Comparison of ENCODE assay signal across 1 cellular context in the genomic region with DNA sequence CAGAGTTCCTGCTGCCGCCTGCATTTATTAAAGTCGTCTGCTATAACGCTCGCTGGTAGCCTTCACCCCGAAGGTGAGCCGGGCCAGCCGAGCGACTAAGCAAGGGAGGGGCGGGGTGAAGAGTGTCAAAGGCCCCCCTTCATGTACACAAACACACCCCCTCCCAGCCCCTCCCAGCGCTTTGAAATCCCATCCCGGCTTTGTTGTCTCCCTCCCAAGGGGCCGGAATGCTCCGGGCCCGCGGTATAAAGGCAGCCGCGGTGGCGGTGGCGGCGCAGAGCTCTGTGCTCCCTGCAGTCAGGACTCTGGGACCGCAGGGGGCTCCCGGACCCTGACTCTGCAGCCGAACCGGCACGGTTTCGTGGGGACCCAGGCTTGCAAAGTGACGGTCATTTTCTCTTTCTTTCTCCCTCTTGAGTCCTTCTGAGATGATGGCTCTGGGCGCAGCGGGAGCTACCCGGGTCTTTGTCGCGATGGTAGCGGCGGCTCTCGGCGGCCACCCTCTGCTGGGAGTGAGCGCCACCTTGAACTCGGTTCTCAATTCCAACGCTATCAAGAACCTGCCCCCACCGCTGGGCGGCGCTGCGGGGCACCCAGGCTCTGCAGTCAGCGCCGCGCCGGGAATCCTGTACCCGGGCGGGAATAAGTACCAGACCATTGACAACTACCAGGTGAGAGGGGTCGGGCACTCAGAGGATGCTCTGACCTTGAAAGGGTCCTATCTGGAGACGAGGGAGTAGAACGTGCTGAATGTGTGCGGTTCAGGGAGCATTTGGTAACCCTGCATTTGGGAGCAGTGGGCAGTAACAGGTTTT.
TF ChIP-seq lines count a peak whose summit lies in the region.

DKK1 (plus strand) TSS at position 275 of the 815 bp plus-strand sequence; CDS start at position 429, 154 bp downstream.

TF ChIP-seq in HepG2, 621 proteins besides CTCF, POLR2A, EP300 and RAD21 (continued from another document and continues in another):
- TF ChIP-seq ZMAT3 (CRISPR knock-in tag; conservative IDR thresholded peaks at IDR 0.05) (no peak; the same call in 1 of the 2 replicates), ATF1 (CRISPR knock-in tag; IDR thresholded peaks at IDR 0.05) (no peak), ZBTB33 (CRISPR knock-in tag; IDR thresholded peaks at IDR 0.05) (no peak), ZNF577 (CRISPR knock-in tag; IDR thresholded peaks at IDR 0.05; ENCODE audit: borderline replicate concordance, low read depth) (no peak), GFI1 (CRISPR knock-in tag; IDR thresholded peaks at IDR 0.05; ENCODE audit: borderline replicate concordance) (0 out of 2 replicates have a peak, but pooled peaks have one; percentile 54), ZNF224 (CRISPR knock-in tag; IDR thresholded peaks at IDR 0.05) (peak; percentile 86), ARID2 (CRISPR knock-in tag; IDR thresholded peaks at IDR 0.05; ENCODE audit: borderline replicate concordance) (0 out of 2 replicates have a peak, but pooled peaks have one; percentile 20), CENPT (CRISPR knock-in tag; IDR thresholded peaks at IDR 0.05; ENCODE audit: low read depth) (no peak), SIX1 (CRISPR knock-in tag; IDR thresholded peaks at IDR 0.05; ENCODE audit: borderline replicate concordance) (no peak), ZNF292 (CRISPR knock-in tag; IDR thresholded peaks at IDR 0.05; ENCODE audit: borderline replicate concordance, low read depth) (peak; percentile 64; the same call in 1 of the 2 replicates), ZNF746 (CRISPR knock-in tag; IDR thresholded peaks at IDR 0.05) (peak; percentile 77), STAT5B (CRISPR knock-in tag; IDR thresholded peaks at IDR 0.05) (no peak), ZNF777 (CRISPR knock-in tag; IDR thresholded peaks at IDR 0.05) (no peak; the same call in 1 of the 2 replicates), TAF15 (IDR thresholded peaks at IDR 0.05; ENCODE audit: low read depth, low read length, poor library complexity, severe bottlenecking) (peak; percentile 37), ZNF225 (CRISPR knock-in tag; IDR thresholded peaks at IDR 0.05) (peak; percentile 86), ZNF678 (CRISPR knock-in tag; IDR thresholded peaks at IDR 0.05) (peak; percentile 48; the same call in 1 of the 2 replicates), MIER3 (CRISPR knock-in tag; IDR thresholded peaks at IDR 0.05; ENCODE audit: borderline replicate concordance) (no peak; the same call in 1 of the 2 replicates), NFE2L2 (IDR thresholded peaks at IDR 0.05; ENCODE audit: low read length) (no peak), SMYD3 (CRISPR knock-in tag; IDR thresholded peaks at IDR 0.05) (no peak), ZNF143 (CRISPR knock-in tag; IDR thresholded peaks at IDR 0.05) (no peak; the same call in 1 of the 2 replicates), ZNF207 (IDR thresholded peaks at IDR 0.05; ENCODE audit: borderline replicate concordance) (no peak), CEBPB (IDR thresholded peaks at IDR 0.05; ENCODE audit: borderline replicate concordance, low read depth, low read length) (no peak), NFIB (CRISPR knock-in tag; IDR thresholded peaks at IDR 0.05; ENCODE audit: borderline replicate concordance) (no peak), ZNF446 (CRISPR knock-in tag; IDR thresholded peaks at IDR 0.05) (no peak), MAFK (conservative IDR thresholded peaks at IDR 0.05 in 1 of 2, IDR thresholded peaks at IDR 0.05 in 1 of 2; ENCODE audit: low read length in 2 of 2) (no peak), SNAPC2 (CRISPR knock-in tag; IDR thresholded peaks at IDR 0.05) (0 out of 2 replicates have a peak, but pooled peaks have one; percentile 40), ZFP90 (CRISPR knock-in tag; IDR thresholded peaks at IDR 0.05; ENCODE audit: borderline replicate concordance) (peak; percentile 85), RXRA (CRISPR knock-in tag; IDR thresholded peaks at IDR 0.05) (peak; percentile 78; the same call in 1 of the 2 replicates), BRCA1 (CRISPR knock-in tag; IDR thresholded peaks at IDR 0.05) (no peak), KDM6A (CRISPR knock-in tag; IDR thresholded peaks at IDR 0.05; ENCODE audit: low read depth) (no peak), NFRKB (IDR thresholded peaks at IDR 0.05) (no peak), GLI4 (CRISPR knock-in tag; IDR thresholded peaks at IDR 0.05; ENCODE audit: borderline replicate concordance) (no peak), BCL6 (CRISPR knock-in tag; IDR thresholded peaks at IDR 0.05) (peak; percentile 76; the same call in 1 of the 2 replicates), ZNF720 (CRISPR knock-in tag; IDR thresholded peaks at IDR 0.05) (no peak), HOXD1 (CRISPR knock-in tag; IDR thresholded peaks at IDR 0.05) (peak; percentile 47; the same call in 1 of the 2 replicates), MLLT10 (CRISPR knock-in tag; IDR thresholded peaks at IDR 0.05) (no peak), FOXC1 (CRISPR knock-in tag; IDR thresholded peaks at IDR 0.05; ENCODE audit: borderline replicate concordance) (peak; percentile 92), ATAD3A (CRISPR knock-in tag; IDR thresholded peaks at IDR 0.05) (no peak), BCL3 (CRISPR knock-in tag; IDR thresholded peaks at IDR 0.05) (no peak; the same call in 1 of the 2 replicates), NFYC (CRISPR knock-in tag; IDR thresholded peaks at IDR 0.05) (no peak), MYC (CRISPR knock-in tag; IDR thresholded peaks at IDR 0.05; ENCODE audit: borderline replicate concordance) (no peak; the same call in 1 of the 2 replicates), XBP1 (CRISPR knock-in tag; IDR thresholded peaks at IDR 0.05) (no peak), MTF1 (CRISPR knock-in tag; IDR thresholded peaks at IDR 0.05) (peak; percentile 16; the same call in 1 of the 2 replicates), NFIC (IDR thresholded peaks at IDR 0.05; ENCODE audit: low read length) (0 out of 2 replicates have a peak, but pooled peaks have one; percentile 18), ZNF326 (CRISPR knock-in tag; IDR thresholded peaks at IDR 0.05; ENCODE audit: borderline replicate concordance) (no peak), POLR2AphosphoS2 (IDR thresholded peaks at IDR 0.05; ENCODE audit: low read depth, low read length) (no peak), NBN (conservative IDR thresholded peaks at IDR 0.05) (no peak), ZNF549 (CRISPR knock-in tag; IDR thresholded peaks at IDR 0.05) (no peak), SNAI1 (CRISPR knock-in tag; IDR thresholded peaks at IDR 0.05; ENCODE audit: borderline replicate concordance) (no peak), GTF3A (CRISPR knock-in tag; conservative IDR thresholded peaks at IDR 0.05) (no peak), RBM39 (IDR thresholded peaks at IDR 0.05; ENCODE audit: low read depth, low read length, poor library complexity, severe bottlenecking) (peak; percentile 88), YEATS4 (CRISPR knock-in tag; IDR thresholded peaks at IDR 0.05; ENCODE audit: borderline replicate concordance) (peak; percentile 65; the same call in 1 of the 2 replicates)
- TF ChIP-seq, protein P1, sequence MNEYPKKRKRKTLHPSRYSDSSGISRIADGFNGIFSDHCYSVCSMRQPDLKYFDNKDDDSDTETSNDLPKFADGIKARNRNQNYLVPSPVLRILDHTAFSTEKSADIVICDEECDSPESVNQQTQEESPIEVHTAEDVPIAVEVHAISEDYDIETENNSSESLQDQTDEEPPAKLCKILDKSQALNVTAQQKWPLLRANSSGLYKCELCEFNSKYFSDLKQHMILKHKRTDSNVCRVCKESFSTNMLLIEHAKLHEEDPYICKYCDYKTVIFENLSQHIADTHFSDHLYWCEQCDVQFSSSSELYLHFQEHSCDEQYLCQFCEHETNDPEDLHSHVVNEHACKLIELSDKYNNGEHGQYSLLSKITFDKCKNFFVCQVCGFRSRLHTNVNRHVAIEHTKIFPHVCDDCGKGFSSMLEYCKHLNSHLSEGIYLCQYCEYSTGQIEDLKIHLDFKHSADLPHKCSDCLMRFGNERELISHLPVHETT (CRISPR knock-in tag; conservative IDR thresholded peaks at IDR 0.05) = no peak; the same call in none of the 2 replicates
- TF ChIP-seq, protein P2, sequence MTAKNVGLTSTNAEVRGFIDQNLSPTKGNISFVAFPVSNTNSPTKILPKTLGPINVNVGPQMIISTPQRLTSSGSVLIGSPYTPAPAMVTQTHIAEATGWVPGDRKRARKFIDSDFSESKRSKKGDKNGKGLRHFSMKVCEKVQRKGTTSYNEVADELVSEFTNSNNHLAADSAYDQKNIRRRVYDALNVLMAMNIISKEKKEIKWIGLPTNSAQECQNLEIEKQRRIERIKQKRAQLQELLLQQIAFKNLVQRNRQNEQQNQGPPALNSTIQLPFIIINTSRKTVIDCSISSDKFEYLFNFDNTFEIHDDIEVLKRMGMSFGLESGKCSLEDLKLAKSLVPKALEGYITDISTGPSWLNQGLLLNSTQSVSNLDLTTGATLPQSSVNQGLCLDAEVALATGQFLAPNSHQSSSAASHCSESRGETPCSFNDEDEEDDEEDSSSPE (CRISPR knock-in tag; IDR thresholded peaks at IDR 0.05) = no peak
- TF ChIP-seq, protein P3, sequence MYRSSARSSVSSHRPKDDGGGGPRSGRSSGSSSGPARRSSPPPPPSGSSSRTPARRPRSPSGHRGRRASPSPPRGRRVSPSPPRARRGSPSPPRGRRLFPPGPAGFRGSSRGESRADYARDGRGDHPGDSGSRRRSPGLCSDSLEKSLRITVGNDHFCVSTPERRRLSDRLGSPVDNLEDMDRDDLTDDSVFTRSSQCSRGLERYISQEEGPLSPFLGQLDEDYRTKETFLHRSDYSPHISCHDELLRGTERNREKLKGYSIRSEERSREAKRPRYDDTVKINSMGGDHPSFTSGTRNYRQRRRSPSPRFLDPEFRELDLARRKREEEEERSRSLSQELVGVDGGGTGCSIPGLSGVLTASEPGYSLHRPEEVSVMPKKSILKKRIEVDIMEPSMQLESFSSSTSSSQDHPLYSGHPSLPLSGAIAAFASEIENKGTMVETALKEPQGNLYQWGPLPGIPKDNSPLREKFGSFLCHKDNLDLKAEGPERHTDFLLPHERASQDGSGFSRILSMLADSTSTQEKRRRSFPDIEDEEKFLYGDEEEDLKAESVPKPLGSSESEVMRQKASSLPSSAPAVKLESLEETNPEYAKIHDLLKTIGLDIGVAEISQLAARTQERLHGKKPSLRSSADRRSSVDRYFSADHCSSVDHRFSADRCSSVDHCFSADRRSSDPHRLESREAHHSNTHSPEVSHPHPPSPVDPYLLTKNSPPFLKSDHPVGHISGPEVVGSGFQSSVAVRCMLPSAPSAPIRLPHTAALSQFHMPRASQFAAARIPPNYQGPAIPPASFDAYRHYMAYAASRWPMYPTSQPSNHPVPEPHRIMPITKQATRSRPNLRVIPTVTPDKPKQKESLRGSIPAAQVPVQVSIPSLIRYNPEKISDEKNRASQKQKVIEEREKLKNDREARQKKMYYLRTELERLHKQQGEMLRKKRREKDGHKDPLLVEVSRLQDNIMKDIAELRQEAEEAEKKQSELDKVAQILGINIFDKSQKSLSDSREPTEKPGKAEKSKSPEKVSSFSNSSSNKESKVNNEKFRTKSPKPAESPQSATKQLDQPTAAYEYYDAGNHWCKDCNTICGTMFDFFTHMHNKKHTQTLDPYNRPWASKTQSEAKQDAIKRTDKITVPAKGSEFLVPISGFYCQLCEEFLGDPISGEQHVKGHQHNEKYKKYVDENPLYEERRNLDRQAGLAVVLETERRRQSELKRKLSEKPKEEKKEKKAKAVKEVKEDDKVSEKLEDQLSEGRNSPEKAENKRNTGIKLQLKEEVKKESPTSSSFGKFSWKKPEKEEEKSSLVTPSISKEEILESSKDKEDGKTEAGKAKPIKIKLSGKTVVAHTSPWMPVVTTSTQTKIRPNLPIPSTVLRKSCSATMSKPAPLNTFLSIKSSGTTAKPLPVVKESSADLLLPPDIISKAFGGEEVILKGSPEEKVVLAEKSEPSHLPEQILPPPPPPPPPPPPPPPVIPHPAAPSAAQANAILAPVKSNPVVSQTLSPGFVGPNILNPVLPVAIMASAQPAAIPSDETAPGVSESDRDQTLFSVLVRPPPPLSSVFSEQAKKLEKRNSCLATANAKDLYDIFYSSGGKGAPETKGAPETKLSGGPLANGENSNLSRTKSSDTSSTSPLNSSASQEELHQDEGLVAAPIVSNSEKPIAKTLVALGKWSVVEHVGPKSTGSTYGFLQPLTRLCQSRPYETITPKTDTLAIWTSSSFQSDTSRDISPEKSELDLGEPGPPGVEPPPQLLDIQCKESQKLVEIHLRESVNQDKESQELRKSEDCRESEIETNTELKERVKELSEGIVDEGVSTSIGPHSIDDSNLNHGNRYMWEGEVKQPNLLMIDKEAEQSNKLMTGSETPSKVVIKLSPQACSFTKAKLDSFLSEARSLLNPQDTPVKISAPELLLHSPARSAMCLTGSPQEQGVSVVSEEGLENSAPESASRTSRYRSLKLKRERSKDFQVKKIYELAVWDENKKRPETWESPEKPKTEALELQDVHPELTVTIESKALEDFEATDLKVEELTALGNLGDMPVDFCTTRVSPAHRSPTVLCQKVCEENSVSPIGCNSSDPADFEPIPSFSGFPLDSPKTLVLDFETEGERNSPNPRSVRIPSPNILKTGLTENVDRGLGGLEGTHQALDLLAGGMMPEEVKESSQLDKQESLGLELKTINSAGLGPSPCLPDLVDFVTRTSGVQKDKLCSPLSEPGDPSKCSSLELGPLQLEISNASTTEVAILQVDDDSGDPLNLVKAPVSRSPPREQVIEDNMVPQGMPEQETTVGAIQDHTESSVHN (CRISPR knock-in tag; IDR thresholded peaks at IDR 0.05) = no peak
- TF ChIP-seq, protein P4, sequence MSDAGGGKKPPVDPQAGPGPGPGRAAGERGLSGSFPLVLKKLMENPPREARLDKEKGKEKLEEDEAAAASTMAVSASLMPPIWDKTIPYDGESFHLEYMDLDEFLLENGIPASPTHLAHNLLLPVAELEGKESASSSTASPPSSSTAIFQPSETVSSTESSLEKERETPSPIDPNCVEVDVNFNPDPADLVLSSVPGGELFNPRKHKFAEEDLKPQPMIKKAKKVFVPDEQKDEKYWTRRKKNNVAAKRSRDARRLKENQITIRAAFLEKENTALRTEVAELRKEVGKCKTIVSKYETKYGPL (CRISPR knock-in tag; IDR thresholded peaks at IDR 0.05) = 0 out of 2 replicates have a peak, but pooled peaks have one; percentile 11
